9 cellular contexts compared by ENCODE assay signal in the genomic region with DNA sequence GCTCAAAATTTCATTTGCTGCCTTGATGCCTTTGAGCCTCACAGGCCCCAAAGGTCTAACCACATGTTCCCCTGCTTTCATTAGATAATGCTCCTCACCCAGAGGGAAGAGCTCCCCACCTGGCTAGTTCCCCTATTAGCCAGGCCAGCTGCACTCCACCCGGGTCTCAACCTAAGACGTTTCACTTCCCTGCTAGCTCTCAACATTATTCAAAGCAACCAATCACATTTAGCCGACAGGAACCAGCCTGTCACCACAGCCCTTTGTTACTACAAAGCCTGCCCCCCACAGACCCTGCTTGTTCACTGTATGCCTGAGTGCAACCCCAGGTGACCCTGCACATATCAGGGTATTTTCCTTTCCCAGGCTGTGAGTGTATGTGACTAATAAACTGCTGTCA.
DNase-seq lines count a peak whose midpoint lies in the region; ATAC-seq and TF ChIP-seq lines count a peak whose summit lies in the region.
"Had no signal": no experiment of that assay in that cellular context is flagged by ENCODE, and none has a peak within 500 bp of the region (broad histone marks: within the 10 kb centered on the region; RNA-seq: fewer than 3 reads in every experiment).

No MANE protein-coding gene starts in this region.

- ATAC-seq in GM19467 (IDR thresholded peaks at IDR 0.05; ENCODE audit: unreplicated experiment) (peak; percentile 93), HG03039 (IDR thresholded peaks at IDR 0.05; ENCODE audit: unreplicated experiment) (peak; percentile 96)

- H3K4me1 Mint-ChIP-seq in progenitor cell of endocrine pancreas (ENCODE audit: low read depth): peaks cover 2% of the 10 kb centered on the region

- TF ChIP-seq CTCF in progenitor cell of endocrine pancreas (IDR thresholded peaks at IDR 0.05; ENCODE audit: unreplicated experiment): no peak

- H3K4me3 Mint-ChIP-seq in progenitor cell of endocrine pancreas (ENCODE audit: low read depth): no peak overlapping the region

- no peaks in the 10 kb centered on the region for H3K27me3 Mint-ChIP-seq in progenitor cell of endocrine pancreas

- DNase-seq in NCI-H146 treated with DMSO at 0.1 percent for 48 hours (lab: John Stamatoyannopoulos, UW; ENCODE audit: unreplicated experiment): peak; percentile 58
- no peak for DNase-seq in progenitor cell of endocrine pancreas (ENCODE audit: low spot score, unreplicated experiment)
- no peak for DNase-seq in amniotic stem cell (lab: John Stamatoyannopoulos, UW)
- DNase-seq in NK-92 treated with Interleukin-12 subunit alpha and Interleukin-12 subunit beta, amount 100 ng/mL, for 24 hours (lab: John Stamatoyannopoulos, UW): no peak
- no peak for DNase-seq in activated CD8-positive, alpha-beta memory T cell treated with anti-CD3 and anti-CD28 coated beads, Interleukin-2, amount 50 U/mL, for 48 hours
- DNase-seq: activated CD4-positive, alpha-beta T cell treated with anti-CD3 and anti-CD28 coated beads for 48 hours; NCI-H2171 treated with DMSO at 0.1 percent for 48 hours had no signal

- peaks cover 2% of the 10 kb centered on the region for H3K36me3 Mint-ChIP-seq in progenitor cell of endocrine pancreas (ENCODE audit: insufficient read depth)

- peaks cover 20% of the 10 kb centered on the region for H3K9me3 Mint-ChIP-seq in progenitor cell of endocrine pancreas (ENCODE audit: low read depth)

- peak overlapping the region; percentile 30 for H3K27ac Mint-ChIP-seq in progenitor cell of endocrine pancreas
